Comparison of ENCODE assay signal across 18 cellular contexts in genomic region chr6:53005667-53006250, GRCh38. TPM values are rescaled to one million over a fixed set of nuclear protein-coding genes. Genes with fewer than 3 reads are reported as not detected.
A peak's percentile ranks its signal among the peaks of the same experiment; 100 is the strongest.
DNase-seq lines count a peak whose midpoint lies in the region; ATAC-seq and TF ChIP-seq lines count a peak whose summit lies in the region.
"Had no signal": no experiment of that assay in that cellular context is flagged by ENCODE, and none has a peak within 500 bp of the region (broad histone marks: within the 10 kb centered on the region; RNA-seq: fewer than 3 reads in every experiment).

No MANE protein-coding gene starts in this region.

- no peak overlapping the region for H2AK5ac ChIP-seq in neuronal stem cell (ENCODE audit: low read depth, low read length)

- H3K27ac Mint-ChIP-seq in glutamatergic neuron (ENCODE audit: unreplicated experiment), result peak overlapping the region; percentile 49
- H3K27ac Mint-ChIP-seq: CD4-positive, CD25-positive, alpha-beta regulatory T cell had no signal

- H2AFZ ChIP-seq in neuronal stem cell (ENCODE audit: low read length), result no peak overlapping the region

- no peaks in the 10 kb centered on the region for H3K79me1 ChIP-seq in neuronal stem cell (ENCODE audit: low read depth, low read length)

- peak overlapping the region; percentile 52 for H3K23ac ChIP-seq in neuronal stem cell (ENCODE audit: low read depth, low read length, poor library complexity)

- H3K27ac ChIP-seq in neuronal stem cell (replicated peaks; ENCODE audit: low read length), result no peak overlapping the region
- H3K27ac ChIP-seq: KMS-11, SJCRH30 had no signal

- H2BK12ac ChIP-seq in neuronal stem cell (ENCODE audit: low read length), result no peak overlapping the region

- ATAC-seq in GM18511 (IDR thresholded peaks at IDR 0.05; ENCODE audit: unreplicated experiment) (no peak), GM21515 (IDR thresholded peaks at IDR 0.05; ENCODE audit: unreplicated experiment) (no peak)

- H3K27me3 ChIP-seq in NT2/D1 (ENCODE audit: insufficient read depth, insufficient read length) (no peaks in the 10 kb centered on the region), neuronal stem cell (ENCODE audit: control insufficient read depth in 3 of 3, insufficient read depth in 3 of 3, low read depth in 1 of 3, low read length in 3 of 3) (no peaks in the 10 kb centered on the region)
- H3K27me3 ChIP-seq: SJCRH30 had no signal

- no peak overlapping the region for H3K4me3 ChIP-seq in NT2/D1 (ENCODE audit: insufficient read length, low read depth)
- H3K4me3 ChIP-seq in neuronal stem cell (ENCODE audit: low read length in 2 of 2), result no peak overlapping the region
- H3K4me3 ChIP-seq: SJCRH30 had no signal

- no peak overlapping the region for H3K4me2 ChIP-seq in neuronal stem cell (ENCODE audit: insufficient read depth, low read length, poor library complexity, severe bottlenecking)
- H3K4me2 ChIP-seq: KMS-11 had no signal

- H2BK15ac ChIP-seq in neuronal stem cell (ENCODE audit: low read length), result no peak overlapping the region

- H3K4me1 ChIP-seq in NT2/D1 (ENCODE audit: insufficient read depth, insufficient read length), result no peaks in the 10 kb centered on the region
- H3K4me1 ChIP-seq in neuronal stem cell (ENCODE audit: control insufficient read depth in 2 of 2, insufficient read depth in 1 of 2, low read depth in 1 of 2, low read length in 2 of 2), result no peaks in the 10 kb centered on the region
- H3K4me1 ChIP-seq: SJCRH30 had no signal

- H3K18ac ChIP-seq in neuronal stem cell (ENCODE audit: low read length), result no peak overlapping the region

- H3K4me1 Mint-ChIP-seq in glutamatergic neuron (ENCODE audit: low read depth, unreplicated experiment), result peaks cover 10% of the 10 kb centered on the region

- peaks cover 3% of the 10 kb centered on the region for H3K27me3 Mint-ChIP-seq in glutamatergic neuron (ENCODE audit: unreplicated experiment)
- H3K27me3 Mint-ChIP-seq: CD4-positive, CD25-positive, alpha-beta regulatory T cell had no signal

- no peak overlapping the region for H4K91ac ChIP-seq in neuronal stem cell (ENCODE audit: low read depth, low read length, poor library complexity)

- H3K36me3 ChIP-seq in NT2/D1 (ENCODE audit: insufficient read depth, insufficient read length, low read length) (peaks cover 41% of the 10 kb centered on the region), neuronal stem cell (replicated peaks in 1 of 2; ENCODE audit: control insufficient read depth in 2 of 2, insufficient read depth in 2 of 2, low read length in 2 of 2) (peaks cover 23 to 88% of the 10 kb centered on the region in 2 donors)
- H3K36me3 ChIP-seq: SJCRH30 had no signal

- DNase-seq in NT2/D1 (ENCODE audit: low read depth, low spot score) (peak; percentile 9), glutamatergic neuron (no peak), neuronal stem cell (ENCODE audit: low spot score) (no peak), NCI-H82 (lab: John Stamatoyannopoulos, UW) (no peak)
- no peak for DNase-seq in effector CD8-positive, alpha-beta T cell (lab: John Stamatoyannopoulos, UW)
- DNase-seq: CD4-positive, CD25-positive, alpha-beta regulatory T cell; EL; HCEC 1CT; NCI-H1092 treated with DMSO at 0.1 percent for 48 hours; NCI-H1436 treated with DMSO at 0.1 percent for 48 hours; NCI-H1930; NCI-H226; NCI-H524; OCI-M1; SJCRH30 had no signal

- H3K9ac ChIP-seq in NT2/D1 (ENCODE audit: insufficient read length, low read depth), result no peak overlapping the region
- no peak overlapping the region for H3K9ac ChIP-seq in neuronal stem cell (ENCODE audit: low read depth, low read length, poor library complexity)
- H3K9ac ChIP-seq: KMS-11 had no signal

- H2BK120ac ChIP-seq in neuronal stem cell (ENCODE audit: low read depth, low read length), result no peak overlapping the region

- no peaks in the 10 kb centered on the region for H3K9me3 Mint-ChIP-seq in glutamatergic neuron (ENCODE audit: unreplicated experiment)
- H3K9me3 Mint-ChIP-seq: CD4-positive, CD25-positive, alpha-beta regulatory T cell had no signal

- WGBS in neuronal stem cell (ENCODE audit: extremely low coverage in 2 of 2, insufficient read length in 2 of 2, insufficient replicate concordance in 1 of 2), 2 donors, result no CpG with 5 or more reads among the region's 2 CpGs

- no peak for TF ChIP-seq CTCF in glutamatergic neuron (IDR thresholded peaks at IDR 0.05; ENCODE audit: partially characterized antibody, unreplicated experiment)

- H3K4ac ChIP-seq in neuronal stem cell (ENCODE audit: low read length), result no peak overlapping the region

- no peak overlapping the region for H3K14ac ChIP-seq in neuronal stem cell (ENCODE audit: low read length)

- H3K9me3 ChIP-seq in NT2/D1 (ENCODE audit: insufficient read depth, low read length) (no peaks in the 10 kb centered on the region), neuronal stem cell (replicated peaks in 1 of 2; ENCODE audit: control insufficient read depth in 2 of 2, insufficient read depth in 1 of 2, low read depth in 1 of 2, low read length in 2 of 2) (no peaks in the 10 kb centered on the region)
- H3K9me3 ChIP-seq: SJCRH30 had no signal

- peaks cover 6% of the 10 kb centered on the region for H3K36me3 Mint-ChIP-seq in glutamatergic neuron (ENCODE audit: unreplicated experiment)

- H4K8ac ChIP-seq in neuronal stem cell (ENCODE audit: low read depth, low read length), result no peak overlapping the region

- no peak overlapping the region for H3K4me3 Mint-ChIP-seq in glutamatergic neuron (ENCODE audit: unreplicated experiment)
- H3K4me3 Mint-ChIP-seq: CD4-positive, CD25-positive, alpha-beta regulatory T cell had no signal

- no peak overlapping the region for H2BK5ac ChIP-seq in neuronal stem cell (ENCODE audit: low read length)

RNA-seq across cellular contexts. Expression of gene GSTA4, which starts 10.7 kb away (rescaled TPM):
- total RNA-seq in glutamatergic neuron (ENCODE audit: unreplicated experiment), result 81.1 TPM
- 55.7 TPM for polyA plus RNA-seq in neuronal stem cell (2013, experiment 1 of 2)
- 55.9 TPM for polyA plus RNA-seq in neuronal stem cell (2013, experiment 2 of 2)

RNA-seq across cellular contexts. Expression of gene CILK1, which starts 55.9 kb away (rescaled TPM):
- 31.7 TPM for total RNA-seq in glutamatergic neuron (ENCODE audit: unreplicated experiment)
- 9.4 TPM for polyA plus RNA-seq in neuronal stem cell (2013, experiment 1 of 2)
- polyA plus RNA-seq in neuronal stem cell (2013, experiment 2 of 2), result 9.4 TPM

RNA-seq across cellular contexts. Expression of gene FBXO9, which starts 59.4 kb away (rescaled TPM):
- 49.1 TPM for total RNA-seq in glutamatergic neuron (ENCODE audit: unreplicated experiment)
- 29.1 TPM for polyA plus RNA-seq in neuronal stem cell (2013, experiment 1 of 2)
- 29.4 TPM for polyA plus RNA-seq in neuronal stem cell (2013, experiment 2 of 2)
